Comparison of ENCODE assay signal across 2 cellular contexts in the genomic region with DNA sequence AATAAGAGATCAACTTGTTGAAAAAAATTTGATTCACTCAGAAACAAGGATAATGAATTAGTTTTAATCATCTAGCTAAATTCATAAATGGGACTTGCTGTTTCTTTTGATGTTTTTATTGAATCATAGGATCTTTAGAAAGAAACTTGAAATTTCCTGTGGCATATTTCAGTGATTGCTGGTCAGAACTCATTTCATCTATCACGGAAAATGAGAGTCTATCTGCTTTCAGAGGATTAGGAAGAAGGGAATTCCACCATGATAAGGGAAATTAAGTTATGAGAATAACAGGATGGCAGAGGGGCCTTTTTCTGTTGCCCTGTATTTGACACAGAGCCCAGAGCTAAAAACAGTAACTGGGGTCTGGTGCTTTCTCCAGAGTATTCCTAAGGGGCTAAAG.
TF ChIP-seq lines count a peak whose summit lies in the region.

No MANE protein-coding gene starts in this region.

TF ChIP-seq in IMR-90, 13 proteins besides CTCF, POLR2A, EP300 and RAD21:
- TF ChIP-seq RFX5 (IDR thresholded peaks at IDR 0.05; ENCODE audit: low read depth, low read length) (no peak), MAFK (IDR thresholded peaks at IDR 0.05; ENCODE audit: low read depth, low read length) (no peak), MXI1 (IDR thresholded peaks at IDR 0.05; ENCODE audit: borderline replicate concordance, low read depth, low read length) (no peak), CEBPB (IDR thresholded peaks at IDR 0.05; ENCODE audit: low read depth, low read length) (no peak), NFE2L2 (IDR thresholded peaks at IDR 0.05; ENCODE audit: low read depth, low read length) (no peak), MAZ (IDR thresholded peaks at IDR 0.05; ENCODE audit: borderline replicate concordance, low read depth, low read length) (no peak)

TF ChIP-seq in endothelial cell of umbilical vein, 7 proteins besides CTCF, POLR2A, EP300 and RAD21:
- TF ChIP-seq EZH2 (IDR thresholded peaks at IDR 0.05; ENCODE audit: borderline replicate concordance, low read depth, low read length, severe bottlenecking) (no peak), FOS (IDR thresholded peaks at IDR 0.05; ENCODE audit: borderline replicate concordance, insufficient read depth, low read length) (peak; percentile 58), JUN (IDR thresholded peaks at IDR 0.05; ENCODE audit: borderline replicate concordance, insufficient read depth, insufficient read length, low read depth) (no peak), MYC (IDR thresholded peaks at IDR 0.05; ENCODE audit: low read depth, low read length) (no peak), GATA2 (IDR thresholded peaks at IDR 0.05; ENCODE audit: insufficient read depth, insufficient read length, low read depth, low read length) (peak; percentile 30), POLR2AphosphoS5 (IDR thresholded peaks at IDR 0.05; ENCODE audit: insufficient read depth, low read depth, low read length) (no peak)
- TF ChIP-seq, protein P1, sequence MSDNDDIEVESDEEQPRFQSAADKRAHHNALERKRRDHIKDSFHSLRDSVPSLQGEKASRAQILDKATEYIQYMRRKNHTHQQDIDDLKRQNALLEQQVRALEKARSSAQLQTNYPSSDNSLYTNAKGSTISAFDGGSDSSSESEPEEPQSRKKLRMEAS (IDR thresholded peaks at IDR 0.05; ENCODE audit: insufficient read depth, insufficient read length), result no peak
